In the genomic region with DNA sequence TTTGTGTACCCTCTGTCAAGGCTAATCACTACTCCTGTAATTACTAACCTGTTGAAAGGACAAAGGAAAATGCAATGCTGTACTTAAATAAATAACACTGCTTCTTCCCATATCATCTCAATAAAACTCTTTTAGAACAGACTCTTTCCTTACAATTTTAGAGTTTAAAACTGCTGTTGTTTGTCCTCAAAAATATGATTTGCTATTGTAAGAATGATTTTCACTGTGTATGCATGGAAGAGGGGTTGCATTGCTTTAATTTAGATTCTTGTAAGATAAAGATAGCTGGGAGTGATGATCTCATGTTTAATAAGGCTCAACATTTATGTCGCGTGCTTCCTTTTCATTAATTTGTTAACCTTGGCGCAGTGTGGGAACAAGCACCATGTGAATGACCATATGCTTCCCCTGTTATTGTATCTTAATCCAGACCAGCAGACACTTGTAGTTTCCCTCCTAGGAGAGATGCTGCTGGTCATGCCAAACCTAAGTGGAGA, we compare ENCODE assay signal across 22 cellular contexts.
DNase-seq lines count a peak whose midpoint lies in the region; ATAC-seq and TF ChIP-seq lines count a peak whose summit lies in the region.
"Had no signal": no experiment of that assay in that cellular context is flagged by ENCODE, and none has a peak within 500 bp of the region (broad histone marks: within the 10 kb centered on the region; RNA-seq: fewer than 3 reads in every experiment).

No MANE protein-coding gene starts in this region.

- peaks cover 79% of the 10 kb centered on the region for H3K4me1 Mint-ChIP-seq in dendritic cell treated with granulocyte-macrophage colony-stimulating factor and Interleukin-4, amounts not matched to agents 40 ng/mL and 50 ng/mL, for 4 days (ENCODE audit: low read depth)

- H3K4me3 Mint-ChIP-seq in dendritic cell treated with granulocyte-macrophage colony-stimulating factor and Interleukin-4, amounts not matched to agents 40 ng/mL and 50 ng/mL, for 4 days, result no peak overlapping the region
- H3K4me3 Mint-ChIP-seq: activated CD4-positive, alpha-beta T cell treated with anti-CD3 and anti-CD28 coated beads for 36 hours had no signal

- no peak overlapping the region for H3K4me3 ChIP-seq in body of pancreas
- H3K4me3 ChIP-seq: BLaER1, left lung, SJSA1, stomach, transverse colon had no signal

- intact Hi-C loops in dendritic cell treated with granulocyte-macrophage colony-stimulating factor and Interleukin-4, amounts not matched to agents 40 ng/mL and 50 ng/mL, for 4 days (cut with micrococcal nuclease), result loop anchor here (1.0 to 10.0 kb wide), 2 partner anchors 26 to 54 kb away; no protein-coding TSS in a partner anchor
- intact Hi-C loops in body of pancreas (cut with DNase I), result no loop called here

- H3K27ac ChIP-seq in body of pancreas, result no peak overlapping the region
- H3K27ac ChIP-seq: BLaER1, foreskin keratinocyte, left lung, stomach, transverse colon had no signal

- no peaks in the 10 kb centered on the region for H3K27me3 ChIP-seq in body of pancreas
- H3K27me3 ChIP-seq: BLaER1, foreskin keratinocyte, left lung, SJSA1, stomach, transverse colon had no signal

- no peaks in the 10 kb centered on the region for H3K27me3 Mint-ChIP-seq in dendritic cell treated with granulocyte-macrophage colony-stimulating factor and Interleukin-4, amounts not matched to agents 40 ng/mL and 50 ng/mL, for 4 days

- 79 to 80% methylated on average over 3 of the region's 3 CpGs for WGBS in body of pancreas, 2 donors

- H3K9me3 Mint-ChIP-seq in dendritic cell treated with granulocyte-macrophage colony-stimulating factor and Interleukin-4, amounts not matched to agents 40 ng/mL and 50 ng/mL, for 4 days, result no peaks in the 10 kb centered on the region

- TF ChIP-seq CTCF in body of pancreas (IDR thresholded peaks at IDR 0.05), result no peak

- TF ChIP-seq POLR2A in body of pancreas (IDR thresholded peaks at IDR 0.05), result no peak

- H3K36me3 Mint-ChIP-seq in dendritic cell treated with granulocyte-macrophage colony-stimulating factor and Interleukin-4, amounts not matched to agents 40 ng/mL and 50 ng/mL, for 4 days (ENCODE audit: low read depth), result no peaks in the 10 kb centered on the region

- peak overlapping the region; percentile 94 for H3K27ac Mint-ChIP-seq in dendritic cell treated with granulocyte-macrophage colony-stimulating factor and Interleukin-4, amounts not matched to agents 40 ng/mL and 50 ng/mL, for 4 days
- H3K27ac Mint-ChIP-seq: activated CD4-positive, alpha-beta T cell treated with anti-CD3 and anti-CD28 coated beads for 36 hours had no signal

- no peaks in the 10 kb centered on the region for H3K9me3 ChIP-seq in body of pancreas
- H3K9me3 ChIP-seq: BLaER1, left lung, SJSA1, stomach, transverse colon had no signal

- DNase-seq in NCI-H82 (lab: John Stamatoyannopoulos, UW) (peak; percentile 52), NCI-H82 treated with DMSO at 0.1 percent for 48 hours (lab: John Stamatoyannopoulos, UW; ENCODE audit: unreplicated experiment) (no peak), NCI-H524 (lab: John Stamatoyannopoulos, UW) (peak; percentile 66 to 87), SIG-M5 treated with dmso at 0.1 percent for 504 hours (lab: John Stamatoyannopoulos, UW; ENCODE audit: unreplicated experiment) (no peak), body of pancreas (no peak)
- no peak for DNase-seq in activated CD4-positive, alpha-beta T cell treated with anti-CD3 and anti-CD28 coated beads, Interleukin-2, amount 50 U/mL, for 48 hours
- DNase-seq: activated CD4-positive, alpha-beta T cell treated with anti-CD3 and anti-CD28 coated beads for 36 hours; activated CD8-positive, alpha-beta memory T cell treated with anti-CD3 and anti-CD28 coated beads for 24 hours; activated gamma-delta T cell; activated T-cell treated with anti-CD3 and anti-CD28 coated beads, Interleukin-2, amount 50 U/mL, for 1 hour; foreskin keratinocyte; left lung; mesendoderm; NCI-H187; stimulated activated CD8-positive, alpha-beta memory T cell treated with anti-CD3 and anti-CD28 coated beads, Interleukin-4, amount 100 ng/mL, for 48 hours; stomach; transverse colon had no signal

- H3K4me1 ChIP-seq in body of pancreas, result no peaks in the 10 kb centered on the region
- H3K4me1 ChIP-seq: transverse colon had no signal

- ATAC-seq in body of pancreas (no peak), HG03521 (IDR thresholded peaks at IDR 0.05; ENCODE audit: unreplicated experiment) (no peak)
- ATAC-seq: foreskin keratinocyte, Panc1 had no signal

- H3K36me3 ChIP-seq in body of pancreas (replicated peaks in 1 of 2; ENCODE audit: insufficient read depth in 1 of 2, low read depth in 2 of 2), result no peaks in the 10 kb centered on the region
- H3K36me3 ChIP-seq: BLaER1, left lung, SJSA1, stomach, transverse colon had no signal

Comparison
In these comparisons a context has a peak if more than half of its experiments do, and no peak if none do; other contexts are left out.
1. DNase-seq: peak in NCI-H82 (single experiment) and NCI-H524 (2 of 2); none in NCI-H82 treated with DMSO at 0.1 percent for 48 hours (single experiment), SIG-M5 treated with dmso at 0.1 percent for 504 hours (single experiment), activated CD4-positive, alpha-beta T cell treated with anti-CD3 and anti-CD28 coated beads, Interleukin-2, amount 50 U/mL, for 48 hours (0 of 2) and body of pancreas (0 of 4).